32 cellular contexts compared by ENCODE assay signal in genomic region chr9:24657387-24657786, GRCh38.
"Had no signal": no experiment of that assay in that cellular context is flagged by ENCODE, and none has a peak within 500 bp of the region (broad histone marks: within the 10 kb centered on the region; RNA-seq: fewer than 3 reads in every experiment).

No MANE protein-coding gene starts in this region.

- H3K27me3 ChIP-seq: ascending aorta, cardiac muscle cell had no signal

- DNase-seq: activated CD4-positive, alpha-beta memory T cell treated with anti-CD3 and anti-CD28 coated beads, Interleukin-2, amount 10 ng/mL, durations not matched to agents 7 days and 5 days; activated CD4-positive, alpha-beta T cell treated with anti-CD3 and anti-CD28 coated beads for 1 hour; activated CD4-positive, alpha-beta T cell treated with anti-CD3 and anti-CD28 coated beads for 36 hours; activated CD4-positive, alpha-beta T cell treated with anti-CD3 and anti-CD28 coated beads for 48 hours; activated CD4-positive, alpha-beta T cell treated with anti-CD3 and anti-CD28 coated beads, Interleukin-2, amount 10 ng/mL, durations not matched to agents 7 days and 5 days; activated CD4-positive, alpha-beta T cell treated with anti-CD3 and anti-CD28 coated beads, Interleukin-2, amount 50 U/mL, for 48 hours; activated CD4-positive, CD25-positive, alpha-beta regulatory T cell; activated CD8-positive, alpha-beta memory T cell treated with anti-CD3 and anti-CD28 coated beads for 24 hours; activated CD8-positive, alpha-beta memory T cell treated with anti-CD3 and anti-CD28 coated beads, Interleukin-2, amount 10 ng/mL, durations not matched to agents 7 days and 5 days; activated CD8-positive, alpha-beta memory T cell treated with anti-CD3 and anti-CD28 coated beads, Interleukin-2, amount 50 U/mL, for 48 hours; activated CD8-positive, alpha-beta T cell treated with anti-CD3 and anti-CD28 coated beads, Interleukin-2, amount 10 ng/mL, durations not matched to agents 7 days and 5 days; activated effector memory CD4-positive, alpha-beta T cell treated with Interleukin-2 at 50 U/mL for 16 hours; activated gamma-delta T cell; activated naive CD4-positive, alpha-beta T cell treated with anti-CD3 and anti-CD28 coated beads, Interleukin-2, amount 10 ng/mL, durations not matched to agents 7 days and 5 days; activated naive CD4-positive, alpha-beta T cell treated with Interleukin-2 at 50 U/mL for 16 hours; activated naive CD8-positive, alpha-beta T cell treated with anti-CD3 and anti-CD28 coated beads, Interleukin-2, amount 10 ng/mL, durations not matched to agents 7 days and 5 days; activated naive CD8-positive, alpha-beta T cell treated with anti-CD3 and anti-CD28 coated beads, Interleukin-2, amount 50 U/mL, for 24 hours; activated T-cell treated with anti-CD3 and anti-CD28 coated beads, Interleukin-2, amount 50 U/mL, for 24 hours; activated T-cell treated with anti-CD3 and anti-CD28 coated beads, Interleukin-2, amount 50 U/mL, for 48 hours; amygdala; anterior cingulate cortex; caudate nucleus; cerebellar nuclear complex; T-helper 1 cell; T-helper 2 cell; T-helper 9 cell; WERI-Rb-1 had no signal

- H3K4me3 ChIP-seq: ascending aorta, cardiac muscle cell had no signal

- FAIRE-seq: bronchial epithelial cell had no signal

- H3K27ac ChIP-seq: ascending aorta, cardiac muscle cell, WERI-Rb-1 had no signal

- ATAC-seq: activated CD4-positive, alpha-beta T cell treated with anti-CD3 and anti-CD28 coated beads for 36 hours; activated CD4-positive, CD25-positive, alpha-beta regulatory T cell treated with anti-CD3 and anti-CD28 coated beads, Interleukin-2, amount 50 U/mL, for 24 hours; activated CD8-positive, alpha-beta memory T cell treated with anti-CD3 and anti-CD28 coated beads, Interleukin-2, amount 10 ng/mL, durations not matched to agents 7 days and 5 days; activated CD8-positive, alpha-beta T cell treated with anti-CD3 and anti-CD28 coated beads, Interleukin-2, amount 10 ng/mL, durations not matched to agents 7 days and 5 days; activated naive CD8-positive, alpha-beta T cell treated with anti-CD3 and anti-CD28 coated beads, Interleukin-2, amount 50 U/mL, for 24 hours; WTC11 had no signal

- H3K4me1 ChIP-seq: ascending aorta had no signal

- H3K36me3 ChIP-seq: ascending aorta, cardiac muscle cell, WERI-Rb-1 had no signal

- H3K9me3 ChIP-seq: ascending aorta had no signal
